1 cellular context compared by ENCODE assay signal in the genomic region with DNA sequence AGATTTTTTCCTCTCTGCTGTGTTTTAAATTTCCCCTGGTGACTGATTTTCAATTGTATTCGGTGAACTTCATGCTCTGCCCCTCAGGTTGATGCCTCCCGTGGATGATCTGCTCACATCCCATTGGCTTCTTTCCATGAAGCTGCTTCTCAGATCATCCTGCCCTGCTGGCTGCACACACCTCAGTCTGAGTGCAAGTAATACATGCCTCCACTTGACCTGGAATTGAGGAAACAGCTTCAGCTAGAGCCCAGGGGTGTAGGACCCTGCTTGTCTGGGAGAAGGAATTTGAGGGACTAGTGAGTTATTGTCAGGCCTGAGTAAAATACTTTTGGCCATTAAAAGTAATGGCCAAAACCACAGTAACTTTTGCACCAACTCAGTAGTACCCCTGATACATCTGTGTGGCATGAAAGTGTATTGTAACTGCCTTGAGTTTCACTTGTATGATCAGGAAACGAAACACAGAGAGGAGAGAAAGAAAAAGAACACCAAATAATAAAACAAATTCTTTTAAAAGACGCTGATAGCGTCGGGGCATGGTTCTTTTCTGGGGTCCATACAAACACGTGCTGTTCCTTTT.
TF ChIP-seq lines count a peak whose summit lies in the region.

No MANE protein-coding gene starts in this region.

TF ChIP-seq in GM12878, 131 proteins besides CTCF, POLR2A, EP300 and RAD21:
- no peak for TF ChIP-seq ZBTB4 (CRISPR knock-in tag; IDR thresholded peaks at IDR 0.05)
- TF ChIP-seq EGR1 (IDR thresholded peaks at IDR 0.05; ENCODE audit: borderline replicate concordance in 1 of 2, low read depth in 2 of 2, low read length in 2 of 2), result no peak
- TF ChIP-seq, protein P1, sequence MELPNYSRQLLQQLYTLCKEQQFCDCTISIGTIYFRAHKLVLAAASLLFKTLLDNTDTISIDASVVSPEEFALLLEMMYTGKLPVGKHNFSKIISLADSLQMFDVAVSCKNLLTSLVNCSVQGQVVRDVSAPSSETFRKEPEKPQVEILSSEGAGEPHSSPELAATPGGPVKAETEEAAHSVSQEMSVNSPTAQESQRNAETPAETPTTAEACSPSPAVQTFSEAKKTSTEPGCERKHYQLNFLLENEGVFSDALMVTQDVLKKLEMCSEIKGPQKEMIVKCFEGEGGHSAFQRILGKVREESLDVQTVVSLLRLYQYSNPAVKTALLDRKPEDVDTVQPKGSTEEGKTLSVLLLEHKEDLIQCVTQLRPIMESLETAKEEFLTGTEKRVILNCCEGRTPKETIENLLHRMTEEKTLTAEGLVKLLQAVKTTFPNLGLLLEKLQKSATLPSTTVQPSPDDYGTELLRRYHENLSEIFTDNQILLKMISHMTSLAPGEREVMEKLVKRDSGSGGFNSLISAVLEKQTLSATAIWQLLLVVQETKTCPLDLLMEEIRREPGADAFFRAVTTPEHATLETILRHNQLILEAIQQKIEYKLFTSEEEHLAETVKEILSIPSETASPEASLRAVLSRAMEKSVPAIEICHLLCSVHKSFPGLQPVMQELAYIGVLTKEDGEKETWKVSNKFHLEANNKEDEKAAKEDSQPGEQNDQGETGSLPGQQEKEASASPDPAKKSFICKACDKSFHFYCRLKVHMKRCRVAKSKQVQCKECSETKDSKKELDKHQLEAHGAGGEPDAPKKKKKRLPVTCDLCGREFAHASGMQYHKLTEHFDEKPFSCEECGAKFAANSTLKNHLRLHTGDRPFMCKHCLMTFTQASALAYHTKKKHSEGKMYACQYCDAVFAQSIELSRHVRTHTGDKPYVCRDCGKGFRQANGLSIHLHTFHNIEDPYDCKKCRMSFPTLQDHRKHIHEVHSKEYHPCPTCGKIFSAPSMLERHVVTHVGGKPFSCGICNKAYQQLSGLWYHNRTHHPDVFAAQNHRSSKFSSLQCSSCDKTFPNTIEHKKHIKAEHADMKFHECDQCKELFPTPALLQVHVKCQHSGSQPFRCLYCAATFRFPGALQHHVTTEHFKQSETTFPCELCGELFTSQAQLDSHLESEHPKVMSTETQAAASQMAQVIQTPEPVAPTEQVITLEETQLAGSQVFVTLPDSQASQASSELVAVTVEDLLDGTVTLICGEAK (IDR thresholded peaks at IDR 0.05; ENCODE audit: borderline replicate concordance), result no peak
- TF ChIP-seq MTA3 (IDR thresholded peaks at IDR 0.05; ENCODE audit: borderline replicate concordance, low read length), result no peak
- TF ChIP-seq NR2C2 (IDR thresholded peaks at IDR 0.05; ENCODE audit: borderline replicate concordance, control insufficient read depth, insufficient read length, low read depth), result no peak
- no peak for TF ChIP-seq YY1 (IDR thresholded peaks at IDR 0.05; ENCODE audit: low read depth, low read length)
